ENCODE assay signal across 17 cellular contexts in genomic region chr15:39235084-39235795, GRCh38.
A peak's percentile ranks its signal among the peaks of the same experiment; 100 is the strongest.
DNase-seq lines count a peak whose midpoint lies in the region; ATAC-seq, FAIRE-seq and TF ChIP-seq lines count a peak whose summit lies in the region.
"Had no signal": no experiment of that assay in that cellular context is flagged by ENCODE, and none has a peak within 500 bp of the region (broad histone marks: within the 10 kb centered on the region; RNA-seq: fewer than 3 reads in every experiment).

No MANE protein-coding gene starts in this region.

- no peak for TF ChIP-seq EP300 in GM12878 (IDR thresholded peaks at IDR 0.05; ENCODE audit: borderline replicate concordance in 1 of 2, control insufficient read depth in 1 of 2, low read depth in 2 of 2, low read length in 2 of 2)

- H3K9ac ChIP-seq in GM12878 (ENCODE audit: control insufficient read depth, insufficient read depth, low read length): no peak overlapping the region

- H3K4me3 Mint-ChIP-seq in naive thymus-derived CD4-positive, alpha-beta T cell: no peak overlapping the region
- H3K4me3 Mint-ChIP-seq: activated CD8-positive, alpha-beta T cell treated with anti-CD3 and anti-CD28 coated beads, Interleukin-2, amount 10 ng/mL, durations not matched to agents 7 days and 5 days; activated naive CD4-positive, alpha-beta T cell treated with anti-CD3 and anti-CD28 coated beads for 36 hours had no signal

- BruUV-seq in GM12878 (replicated peaks; lab: Mats Ljungman, UMichigan): no TSS peak

- no peak for TF ChIP-seq RAD21 in GM12878 (IDR thresholded peaks at IDR 0.05; ENCODE audit: insufficient read depth, low read depth, low read length)

- no peaks in the 10 kb centered on the region for H3K27me3 ChIP-seq in GM12878 (replicated peaks in 1 of 2; ENCODE audit: control insufficient read depth in 2 of 2, insufficient read depth in 2 of 2, low read length in 1 of 2)
- H3K27me3 ChIP-seq in naive thymus-derived CD4-positive, alpha-beta T cell (ENCODE audit: control insufficient read depth in 2 of 2, insufficient read depth in 2 of 2, low read length in 2 of 2): no peaks in the 10 kb centered on the region
- H3K27me3 ChIP-seq: spleen had no signal

- H3K27ac Mint-ChIP-seq in naive thymus-derived CD4-positive, alpha-beta T cell: no peak overlapping the region
- H3K27ac Mint-ChIP-seq: activated CD8-positive, alpha-beta T cell treated with anti-CD3 and anti-CD28 coated beads, Interleukin-2, amount 10 ng/mL, durations not matched to agents 7 days and 5 days; activated naive CD4-positive, alpha-beta T cell treated with anti-CD3 and anti-CD28 coated beads for 36 hours had no signal

- no peak overlapping the region for H3K4me3 ChIP-seq in GM12878
- H3K4me3 ChIP-seq in naive thymus-derived CD4-positive, alpha-beta T cell (ENCODE audit: low read length): no peak overlapping the region
- H3K4me3 ChIP-seq in coronary artery: no peak overlapping the region
- H3K4me3 ChIP-seq: spleen had no signal

- POLR2A ChIA-PET in GM12878 (lab: Charles Lee): no interaction called here
- POLR2A ChIA-PET in naive thymus-derived CD4-positive, alpha-beta T cell (lab: Charles Lee): no interaction called here

- RAD21 ChIA-PET in GM12878 (lab: Charles Lee; ENCODE audit: unreplicated experiment): no interaction called here

- no peaks in the 10 kb centered on the region for H3K36me3 ChIP-seq in GM12878 (ENCODE audit: control insufficient read depth in 2 of 2, insufficient read depth in 2 of 2, low read length in 1 of 2)
- H3K36me3 ChIP-seq in naive thymus-derived CD4-positive, alpha-beta T cell (ENCODE audit: control insufficient read depth in 2 of 3, insufficient read depth in 3 of 3, low read length in 3 of 3): no peaks in the 10 kb centered on the region
- H3K36me3 ChIP-seq: spleen had no signal

- in situ Hi-C loops in GM12878 (cut with MboI): no loop called here

- peak; percentile 43 for ATAC-seq in GM18520 (IDR thresholded peaks at IDR 0.05; ENCODE audit: unreplicated experiment)
- peak; percentile 86 for ATAC-seq in GM12878
- ATAC-seq in naive thymus-derived CD4-positive, alpha-beta T cell: peak; percentile 54
- ATAC-seq: activated CD8-positive, alpha-beta T cell treated with anti-CD3 and anti-CD28 coated beads, Interleukin-2, amount 10 ng/mL, durations not matched to agents 7 days and 5 days; HepG2; Right ventricle myocardium inferior had no signal

- 8% methylated on average over 5 of the region's 5 CpGs for WGBS in GM12878 (ENCODE audit: insufficient coverage, insufficient replicate concordance, low lambda C conversion rate, missing lambda C conversion rate)

- H3K27me3 Mint-ChIP-seq in naive thymus-derived CD4-positive, alpha-beta T cell: peaks cover 0 to 16% (median 10%) of the 10 kb centered on the region in 5 donors

- H2AFZ ChIP-seq in GM12878 (ENCODE audit: control insufficient read depth, low read depth, low read length): no peak overlapping the region

- H3K9me3 ChIP-seq in GM12878 (replicated peaks; ENCODE audit: control insufficient read depth, insufficient read depth, low read length): no peaks in the 10 kb centered on the region
- H3K9me3 ChIP-seq in naive thymus-derived CD4-positive, alpha-beta T cell (ENCODE audit: control insufficient read depth in 2 of 3, low read length in 3 of 3): no peaks in the 10 kb centered on the region
- H3K9me3 ChIP-seq: spleen had no signal

- no peak for TF ChIP-seq POLR2A in GM12878 (IDR thresholded peaks at IDR 0.05; ENCODE audit: low read depth, low read length)

- peaks cover 0 to 6% (median 0%) of the 10 kb centered on the region in 11 donors for H3K9me3 Mint-ChIP-seq in naive thymus-derived CD4-positive, alpha-beta T cell
- H3K9me3 Mint-ChIP-seq: activated naive CD4-positive, alpha-beta T cell treated with anti-CD3 and anti-CD28 coated beads for 36 hours had no signal

- no peaks in the 10 kb centered on the region for H3K4me1 ChIP-seq in GM12878 (ENCODE audit: control insufficient read depth, insufficient read depth, low read length)
- no peaks in the 10 kb centered on the region for H3K4me1 ChIP-seq in naive thymus-derived CD4-positive, alpha-beta T cell (ENCODE audit: control insufficient read depth in 2 of 2, insufficient read depth in 2 of 2, low read length in 2 of 2)

- CTCF ChIA-PET in GM12878 (lab: Yijun Ruan, JAX): interaction anchor here (0.5 to 0.8 kb wide), 2 partner anchors 59 to 78 kb away, joined by 3 read pairs; no protein-coding TSS in a partner anchor
- CTCF ChIA-PET in naive thymus-derived CD4-positive, alpha-beta T cell (lab: Charles Lee): no interaction called here

- FAIRE-seq in GM12878 (lab: Jason Lieb, UNC): no peak
- FAIRE-seq: HepG2 had no signal

- H3K4me2 ChIP-seq in GM12878 (ENCODE audit: control insufficient read depth, insufficient read depth): no peak overlapping the region

- no peak for TF ChIP-seq CTCF in GM12878 (IDR thresholded peaks at IDR 0.05 in 2 of 3, conservative IDR thresholded peaks at IDR 0.05 in 1 of 3; ENCODE audit: control insufficient read depth in 2 of 3, extremely low read depth in 1 of 3, insufficient read depth in 1 of 3, low read depth in 3 of 3, low read length in 3 of 3)
- no peak for TF ChIP-seq CTCF in coronary artery (IDR thresholded peaks at IDR 0.05)

- intact Hi-C loops in GM12878 (cut with micrococcal nuclease; ENCODE audit: unreplicated experiment): no loop called here
- intact Hi-C loops in naive thymus-derived CD4-positive, alpha-beta T cell (cut with micrococcal nuclease): no loop called here

- H3K79me2 ChIP-seq in GM12878 (ENCODE audit: control insufficient read depth, insufficient read depth, low read length): no peaks in the 10 kb centered on the region

- SMC1A ChIA-PET in GM12878 (lab: Charles Lee; ENCODE audit: uncharacterized antibody, unreplicated experiment): interaction anchor here (0.9 kb wide), 1 partner anchor 33 kb away, joined by 3 read pairs; no protein-coding TSS in a partner anchor

- peak; percentile 61 for DNase-seq in NOMO-1 treated with DMSO at 0.1 percent for 48 hours (lab: John Stamatoyannopoulos, UW; ENCODE audit: unreplicated experiment)
- DNase-seq in GM12878 (ENCODE audit: low read depth, low spot score): no peak
- no peak for DNase-seq in naive thymus-derived CD4-positive, alpha-beta T cell
- DNase-seq in NCI-H69 (lab: John Stamatoyannopoulos, UW): no peak
- no peak for DNase-seq in activated gamma-delta T cell (lab: John Stamatoyannopoulos, UW)
- DNase-seq in coronary artery (ENCODE audit: low spot score): no peak
- no peak for DNase-seq in foreskin melanocyte
- DNase-seq: activated CD8-positive, alpha-beta T cell treated with anti-CD3 and anti-CD28 coated beads, Interleukin-2, amount 10 ng/mL, durations not matched to agents 7 days and 5 days; activated naive CD4-positive, alpha-beta T cell treated with anti-CD3 and anti-CD28 coated beads for 36 hours; central memory CD4-positive, alpha-beta T cell; NCI-H1436 treated with DMSO at 0.1 percent for 48 hours; NCI-H510A treated with DMSO at 0.1 percent for 48 hours; nucleus accumbens; spleen had no signal

- no peak overlapping the region for H3K27ac ChIP-seq in GM12878 (ENCODE audit: control insufficient read depth, insufficient read depth)
- H3K27ac ChIP-seq in naive thymus-derived CD4-positive, alpha-beta T cell (ENCODE audit: low read depth, low read length): no peak overlapping the region
- H3K27ac ChIP-seq in coronary artery: no peak overlapping the region

- H3K36me3 Mint-ChIP-seq in naive thymus-derived CD4-positive, alpha-beta T cell: no peaks in the 10 kb centered on the region

- no peaks in the 10 kb centered on the region for H4K20me1 ChIP-seq in GM12878 (ENCODE audit: control insufficient read depth, insufficient read depth)

- H3K4me1 Mint-ChIP-seq in naive thymus-derived CD4-positive, alpha-beta T cell: peaks cover 0 to 3% (median 0%) of the 10 kb centered on the region in 7 donors

TF ChIP-seq in GM12878, 131 proteins besides CTCF, POLR2A, EP300 and RAD21:
- TF ChIP-seq DPF2 (IDR thresholded peaks at IDR 0.05): no peak
- TF ChIP-seq JUNB (IDR thresholded peaks at IDR 0.05): 0 out of 2 replicates have a peak, but pooled peaks have one; percentile 11
- TF ChIP-seq ATF2 (IDR thresholded peaks at IDR 0.05; ENCODE audit: low read length): 0 out of 2 replicates have a peak, but pooled peaks have one; percentile 35
